Comparison of ENCODE assay signal across 16 cellular contexts in the genomic region with DNA sequence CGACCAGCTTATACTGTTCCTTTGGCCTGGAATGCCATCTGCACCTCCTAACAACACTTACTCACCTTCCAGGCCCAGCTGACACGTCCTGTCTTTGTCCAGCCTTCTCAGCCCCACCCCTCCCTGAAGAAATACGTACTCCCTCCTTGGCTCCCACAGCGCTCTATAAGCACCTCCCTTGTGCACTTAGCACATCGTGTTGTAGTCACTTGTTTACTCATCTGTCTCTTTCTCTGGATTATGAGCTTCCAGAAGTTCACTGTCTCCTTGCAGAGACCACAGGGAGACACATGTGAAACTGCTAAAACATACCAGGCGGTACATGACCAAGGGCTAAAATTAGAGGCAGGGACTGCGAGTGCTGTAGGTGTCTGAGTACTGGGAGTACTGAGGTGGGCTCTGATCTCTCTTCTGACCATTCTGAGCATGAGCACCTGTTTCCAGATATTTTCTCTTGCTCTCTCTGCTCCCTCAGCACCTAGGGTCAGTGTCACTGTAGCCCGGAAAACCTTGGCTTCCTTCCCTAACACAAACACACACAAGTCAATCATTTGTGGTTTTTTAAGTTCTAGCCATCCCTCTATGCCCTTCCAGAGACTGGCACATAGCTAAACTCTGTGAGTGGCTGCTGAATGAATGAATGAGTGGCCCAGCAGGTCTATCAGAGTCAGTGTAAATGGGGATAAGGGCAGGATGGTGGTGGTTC. TPM values are rescaled to one million over a fixed set of nuclear protein-coding genes. Genes with fewer than 3 reads are reported as not detected.
DNase-seq lines count a peak whose midpoint lies in the region; FAIRE-seq and TF ChIP-seq lines count a peak whose summit lies in the region.
"Had no signal": no experiment of that assay in that cellular context is flagged by ENCODE, and none has a peak within 500 bp of the region (broad histone marks: within the 10 kb centered on the region; RNA-seq: fewer than 3 reads in every experiment).

No MANE protein-coding gene starts in this region.

- no peak overlapping the region for H3K23ac ChIP-seq in neuronal stem cell (ENCODE audit: low read depth, low read length, poor library complexity)

- no peaks in the 10 kb centered on the region for H3K9me1 ChIP-seq in endothelial cell of umbilical vein (replicated peaks; ENCODE audit: control insufficient read depth, extremely low read depth, insufficient read depth, low read length)

- peaks cover 4% of the 10 kb centered on the region for H3K4me1 ChIP-seq in endothelial cell of umbilical vein (ENCODE audit: control insufficient read depth, extremely low read depth, insufficient read depth, low read length)
- peaks cover 2 to 9% of the 10 kb centered on the region in 2 donors for H3K4me1 ChIP-seq in neuronal stem cell (ENCODE audit: control insufficient read depth in 2 of 2, insufficient read depth in 1 of 2, low read depth in 1 of 2, low read length in 2 of 2)

- no peak overlapping the region for H2AFZ ChIP-seq in endothelial cell of umbilical vein (ENCODE audit: low read depth, low read length)
- H2AFZ ChIP-seq in neuronal stem cell (ENCODE audit: low read length): no peak overlapping the region

- BruUV-seq in endothelial cell of umbilical vein (replicated peaks; lab: Mats Ljungman, UMichigan): no TSS peak

- H4K20me1 ChIP-seq in endothelial cell of umbilical vein (replicated peaks; ENCODE audit: control insufficient read depth, extremely low read depth, insufficient read depth, low read length): no peaks in the 10 kb centered on the region

- WGBS in neuronal stem cell (ENCODE audit: extremely low coverage in 2 of 2, insufficient read length in 2 of 2, insufficient replicate concordance in 1 of 2), 2 donors: no CpG with 5 or more reads among the region's 8 CpGs

- intact Hi-C loops in endothelial cell of umbilical vein (cut with micrococcal nuclease): no loop called here

- no peak overlapping the region for H2BK120ac ChIP-seq in neuronal stem cell (ENCODE audit: low read depth, low read length)

- H2AK5ac ChIP-seq in neuronal stem cell (ENCODE audit: low read depth, low read length): no peak overlapping the region

- H3K36me3 ChIP-seq in MG63 (no peaks in the 10 kb centered on the region), endothelial cell of umbilical vein (ENCODE audit: control insufficient read depth in 2 of 2, extremely low read depth in 1 of 2, insufficient read depth in 2 of 2, low read length in 2 of 2) (no peaks in the 10 kb centered on the region), neuronal stem cell (replicated peaks in 1 of 2; ENCODE audit: control insufficient read depth in 2 of 2, insufficient read depth in 2 of 2, low read length in 2 of 2) (no peaks in the 10 kb centered on the region)

- no peak for TF ChIP-seq POLR2A in endothelial cell of umbilical vein (IDR thresholded peaks at IDR 0.05; ENCODE audit: low read depth, low read length)

- H3K79me1 ChIP-seq in neuronal stem cell (ENCODE audit: low read depth, low read length): no peaks in the 10 kb centered on the region

- H4K8ac ChIP-seq in neuronal stem cell (ENCODE audit: low read depth, low read length): no peak overlapping the region

- H4K91ac ChIP-seq in neuronal stem cell (ENCODE audit: low read depth, low read length, poor library complexity): no peak overlapping the region

- no peak overlapping the region for H3K14ac ChIP-seq in neuronal stem cell (ENCODE audit: low read length)

- H3K79me2 ChIP-seq in endothelial cell of umbilical vein (ENCODE audit: control insufficient read depth, insufficient read depth, low read length): no peaks in the 10 kb centered on the region

- POLR2A ChIA-PET in endothelial cell of umbilical vein (lab: Charles Lee): no interaction called here

- H2BK15ac ChIP-seq in neuronal stem cell (ENCODE audit: low read length): no peak overlapping the region

- H3K4me2 ChIP-seq in endothelial cell of umbilical vein (ENCODE audit: insufficient read depth, low read length) (no peak overlapping the region), neuronal stem cell (ENCODE audit: insufficient read depth, low read length, poor library complexity, severe bottlenecking) (no peak overlapping the region)

- H3K27ac ChIP-seq in C4-2B: peak overlapping the region; percentile 76
- no peak overlapping the region for H3K27ac ChIP-seq in endothelial cell of umbilical vein (ENCODE audit: insufficient read depth, low read depth, low read length)
- H3K27ac ChIP-seq in neuronal stem cell (replicated peaks; ENCODE audit: low read length): no peak overlapping the region

- no peak overlapping the region for H3K18ac ChIP-seq in neuronal stem cell (ENCODE audit: low read length)

- CTCF ChIA-PET in endothelial cell of umbilical vein (lab: Charles Lee): interaction anchor here (1.1 to 3.2 kb wide), 3 partner anchors 12 to 25 kb away, joined by 4 to 20 read pairs (median 6); partner anchors contain the start of gene ADAM15

- DNase-seq in MG63 (peak; percentile 54), endothelial cell of umbilical vein (ENCODE audit: low read depth, low spot score) (no peak), myocyte (ENCODE audit: low read depth) (peak; percentile 68), neuronal stem cell (ENCODE audit: low spot score) (no peak), NCI-H1092 (lab: John Stamatoyannopoulos, UW) (no peak), retina (no peak), NCI-H345 treated with DMSO at 0.1 percent for 48 hours (lab: John Stamatoyannopoulos, UW; ENCODE audit: unreplicated experiment) (no peak)
- DNase-seq: activated CD8-positive, alpha-beta memory T cell treated with anti-CD3 and anti-CD28 coated beads for 24 hours; CD4-positive, alpha-beta T cell; effector CD4-positive, alpha-beta T cell; GOT3; NCI-H1417; stimulated activated CD4-positive, alpha-beta T cell treated with anti-CD3 and anti-CD28 coated beads, Interleukin-4, amount 100 ng/mL, for 24 hours had no signal

- no peak overlapping the region for H3K4ac ChIP-seq in neuronal stem cell (ENCODE audit: low read length)

- peak; percentile 24 for FAIRE-seq in endothelial cell of umbilical vein (lab: Jason Lieb, UNC)

- H2BK12ac ChIP-seq in neuronal stem cell (ENCODE audit: low read length): no peak overlapping the region

- dilution Hi-C loops in endothelial cell of umbilical vein (cut with MboI; ENCODE audit: extremely low pct_ligation_motif_present, low sequenced_read_pairs): no loop called here

- H3K9ac ChIP-seq in endothelial cell of umbilical vein (replicated peaks; ENCODE audit: extremely low read depth, insufficient read depth, low read length) (no peak overlapping the region), neuronal stem cell (ENCODE audit: low read depth, low read length, poor library complexity) (no peak overlapping the region)

- H3K27me3 ChIP-seq in MG63 (no peaks in the 10 kb centered on the region), endothelial cell of umbilical vein (ENCODE audit: control insufficient read depth in 2 of 2, insufficient read depth in 2 of 2, low read length in 2 of 2) (peaks cover 0 to 5% of the 10 kb centered on the region in 2 experiments), neuronal stem cell (ENCODE audit: control insufficient read depth in 3 of 3, insufficient read depth in 3 of 3, low read depth in 1 of 3, low read length in 3 of 3) (no peaks in the 10 kb centered on the region)

- TF ChIP-seq CTCF in C4-2B (conservative IDR thresholded peaks at IDR 0.05) (no peak), endothelial cell of umbilical vein (IDR thresholded peaks at IDR 0.05; ENCODE audit: extremely low read depth in 1 of 2, insufficient read depth in 1 of 2, low read depth in 1 of 2, low read length in 2 of 2) (no peak)

- H2BK5ac ChIP-seq in neuronal stem cell (ENCODE audit: low read length): no peak overlapping the region

- H3K4me3 ChIP-seq in MG63: no peak overlapping the region
- H3K4me3 ChIP-seq in endothelial cell of umbilical vein (replicated peaks in 1 of 3; ENCODE audit: insufficient read depth in 1 of 3, low read depth in 1 of 3, low read length in 3 of 3): no peak overlapping the region
- H3K4me3 ChIP-seq in neuronal stem cell (ENCODE audit: low read length in 2 of 2): no peak overlapping the region

- H3K9me3 ChIP-seq in MG63 (no peaks in the 10 kb centered on the region), endothelial cell of umbilical vein (replicated peaks; ENCODE audit: control insufficient read depth, insufficient read depth, low read length) (no peaks in the 10 kb centered on the region), neuronal stem cell (replicated peaks in 1 of 2; ENCODE audit: control insufficient read depth in 2 of 2, insufficient read depth in 1 of 2, low read depth in 1 of 2, low read length in 2 of 2) (peaks cover 0 to 3% of the 10 kb centered on the region in 2 donors)

RNA-seq across cellular contexts. Expression of gene DCST1, which starts 5.1 kb away (rescaled TPM):
- not detected in 2 replicates for total RNA-seq in MG63 (2014; rRNA removed; shearing (Covaris generic); ENCODE audit: low replicate concordance)
- total RNA-seq in endothelial cell of umbilical vein (not detected in 2 replicates), myocyte (not detected in 2 replicates)
- polyA plus RNA-seq in endothelial cell of umbilical vein: not detected in 2 replicates
- not detected in 2 replicates for polyA plus RNA-seq in endothelial cell of umbilical vein (2011; cell fraction: cytosol; rRNA removed)
- not detected in 2 replicates for polyA plus RNA-seq in endothelial cell of umbilical vein (2011; cell fraction: nucleus; rRNA removed)
- not detected in 2 replicates for polyA plus RNA-seq in endothelial cell of umbilical vein (2012)
- polyA minus RNA-seq in endothelial cell of umbilical vein: not detected in 2 replicates
- polyA minus RNA-seq in endothelial cell of umbilical vein (2011; cell fraction: cytosol; rRNA and poly(A)+ RNA removed): not detected
- not detected in 2 replicates for polyA minus RNA-seq in endothelial cell of umbilical vein (2011; cell fraction: nucleus; rRNA and poly(A)+ RNA removed)
- polyA plus RNA-seq in myocyte (2012): 0.03 TPM
- polyA plus RNA-seq in neuronal stem cell (2013, experiment 1 of 2): 0.03 TPM
- 0.06 TPM for polyA plus RNA-seq in neuronal stem cell (2013, experiment 2 of 2)
- total RNA-seq: neural crest cell; T-helper 2 cell treated with Interferon-gamma antibody and Interleukin-4, amounts not matched to agents 100 ng/mL and 5 ng/mL, for 36 hours had no signal

RNA-seq across cellular contexts. Expression of gene DCST2, which starts 5.2 kb away (rescaled TPM):
- total RNA-seq in MG63 (2014; rRNA removed; shearing (Covaris generic); ENCODE audit: low replicate concordance): not detected in 2 replicates
- 0.23 and 0.51 TPM in 2 replicates for total RNA-seq in endothelial cell of umbilical vein
- 0.29 and 0.73 TPM in 2 replicates for polyA plus RNA-seq in endothelial cell of umbilical vein
- polyA plus RNA-seq in endothelial cell of umbilical vein (2011; cell fraction: cytosol; rRNA removed): 0.07 TPM in 1 of 2 replicates, not detected in the other
- 2.6 and 3.1 TPM in 2 replicates for polyA plus RNA-seq in endothelial cell of umbilical vein (2011; cell fraction: nucleus; rRNA removed)
- polyA plus RNA-seq in endothelial cell of umbilical vein (2012): 0.40 TPM in 1 of 2 replicates, not detected in the other
- 0.36 and 0.63 TPM in 2 replicates for polyA minus RNA-seq in endothelial cell of umbilical vein
- polyA minus RNA-seq in endothelial cell of umbilical vein (2011; cell fraction: cytosol; rRNA and poly(A)+ RNA removed): 1.3 TPM
- 0.19 TPM in 1 of 2 replicates, not detected in the other for polyA minus RNA-seq in endothelial cell of umbilical vein (2011; cell fraction: nucleus; rRNA and poly(A)+ RNA removed)
- not detected in 2 replicates for total RNA-seq in myocyte
- 0.15 TPM for polyA plus RNA-seq in myocyte (2012)
- polyA plus RNA-seq in neuronal stem cell (2013, experiment 1 of 2): 2.7 TPM
- 2.2 TPM for polyA plus RNA-seq in neuronal stem cell (2013, experiment 2 of 2)

RNA-seq across cellular contexts. Expression of gene ADAM15, which starts 12.4 kb away (rescaled TPM):
- 189 and 285 TPM in 2 replicates for total RNA-seq in MG63 (2014; rRNA removed; shearing (Covaris generic); ENCODE audit: low replicate concordance)
- 268 and 299 TPM in 2 replicates for total RNA-seq in endothelial cell of umbilical vein
- polyA plus RNA-seq in endothelial cell of umbilical vein: 295 and 397 TPM in 2 replicates
- polyA plus RNA-seq in endothelial cell of umbilical vein (2011; cell fraction: cytosol; rRNA removed): 175 and 217 TPM in 2 replicates
- polyA plus RNA-seq in endothelial cell of umbilical vein (2011; cell fraction: nucleus; rRNA removed): 279 and 369 TPM in 2 replicates
- 163 and 171 TPM in 2 replicates for polyA plus RNA-seq in endothelial cell of umbilical vein (2012)
- polyA minus RNA-seq in endothelial cell of umbilical vein: 240 and 273 TPM in 2 replicates
- 215 TPM for polyA minus RNA-seq in endothelial cell of umbilical vein (2011; cell fraction: cytosol; rRNA and poly(A)+ RNA removed)
- polyA minus RNA-seq in endothelial cell of umbilical vein (2011; cell fraction: nucleus; rRNA and poly(A)+ RNA removed): 94.3 and 106 TPM in 2 replicates
- total RNA-seq in myocyte: 27.3 and 33.3 TPM in 2 replicates
- 51.7 TPM for polyA plus RNA-seq in myocyte (2012)
- 32.1 TPM for polyA plus RNA-seq in neuronal stem cell (2013, experiment 1 of 2)
- polyA plus RNA-seq in neuronal stem cell (2013, experiment 2 of 2): 31.7 TPM

RNA-seq across cellular contexts. Expression of gene EFNA4, which starts 24.8 kb away (rescaled TPM):
- total RNA-seq in MG63 (2014; rRNA removed; shearing (Covaris generic); ENCODE audit: low replicate concordance): 12.0 and 13.0 TPM in 2 replicates
- total RNA-seq in endothelial cell of umbilical vein (16.5 and 17.5 TPM in 2 replicates), myocyte (4.9 and 8.3 TPM in 2 replicates)
- 25.2 and 28.0 TPM in 2 replicates for polyA plus RNA-seq in endothelial cell of umbilical vein
- polyA plus RNA-seq in endothelial cell of umbilical vein (2011; cell fraction: cytosol; rRNA removed): 23.2 and 26.4 TPM in 2 replicates
- polyA plus RNA-seq in endothelial cell of umbilical vein (2011; cell fraction: nucleus; rRNA removed): 13.1 and 13.8 TPM in 2 replicates
- 17.4 and 19.5 TPM in 2 replicates for polyA plus RNA-seq in endothelial cell of umbilical vein (2012)
- polyA minus RNA-seq in endothelial cell of umbilical vein: 15.3 and 15.7 TPM in 2 replicates
- polyA minus RNA-seq in endothelial cell of umbilical vein (2011; cell fraction: cytosol; rRNA and poly(A)+ RNA removed): 5.7 TPM
- polyA minus RNA-seq in endothelial cell of umbilical vein (2011; cell fraction: nucleus; rRNA and poly(A)+ RNA removed): 4.5 and 7.1 TPM in 2 replicates
- polyA plus RNA-seq in myocyte (2012): 6.4 TPM
- polyA plus RNA-seq in neuronal stem cell (2013, experiment 1 of 2): 24.6 TPM
- 24.2 TPM for polyA plus RNA-seq in neuronal stem cell (2013, experiment 2 of 2)

RNA-seq across cellular contexts. Expression of gene ZBTB7B, which starts 36.2 kb away (rescaled TPM):
- 25.7 and 60.5 TPM in 2 replicates for total RNA-seq in MG63 (2014; rRNA removed; shearing (Covaris generic); ENCODE audit: low replicate concordance)
- total RNA-seq in endothelial cell of umbilical vein: 20.0 and 24.0 TPM in 2 replicates
- 26.2 and 32.6 TPM in 2 replicates for polyA plus RNA-seq in endothelial cell of umbilical vein
- 9.8 and 15.2 TPM in 2 replicates for polyA plus RNA-seq in endothelial cell of umbilical vein (2011; cell fraction: cytosol; rRNA removed)
- 28.5 and 36.3 TPM in 2 replicates for polyA plus RNA-seq in endothelial cell of umbilical vein (2011; cell fraction: nucleus; rRNA removed)
- 10.3 and 10.8 TPM in 2 replicates for polyA plus RNA-seq in endothelial cell of umbilical vein (2012)
- polyA minus RNA-seq in endothelial cell of umbilical vein: 10.5 and 12.1 TPM in 2 replicates
- polyA minus RNA-seq in endothelial cell of umbilical vein (2011; cell fraction: cytosol; rRNA and poly(A)+ RNA removed): 31.3 TPM
- 6.4 and 11.7 TPM in 2 replicates for polyA minus RNA-seq in endothelial cell of umbilical vein (2011; cell fraction: nucleus; rRNA and poly(A)+ RNA removed)
- total RNA-seq in myocyte: 24.6 and 26.6 TPM in 2 replicates
- polyA plus RNA-seq in myocyte (2012): 25.9 TPM
- polyA plus RNA-seq in neuronal stem cell (2013, experiment 1 of 2): 5.5 TPM
- 5.6 TPM for polyA plus RNA-seq in neuronal stem cell (2013, experiment 2 of 2)

Comparison
In these comparisons a context has a peak if more than half of its experiments do, and no peak if none do; other contexts are left out.
1. DNase-seq: peak in MG63 (single experiment) and myocyte (single experiment); none in endothelial cell of umbilical vein (single experiment), neuronal stem cell (single experiment), NCI-H1092 (single experiment), retina (single experiment) and NCI-H345 treated with DMSO at 0.1 percent for 48 hours (single experiment).